32 cellular contexts compared by ENCODE assay signal in genomic region chrX:12874599-12874998, GRCh38. TPM values are rescaled to one million over a fixed set of nuclear protein-coding genes. Genes with fewer than 3 reads are reported as not detected.
A peak's percentile ranks its signal among the peaks of the same experiment; 100 is the strongest.
DNase-seq lines count a peak whose midpoint lies in the region; ATAC-seq, FAIRE-seq and TF ChIP-seq lines count a peak whose summit lies in the region.
"Had no signal": no experiment of that assay in that cellular context is flagged by ENCODE, and none has a peak within 500 bp of the region (broad histone marks: within the 10 kb centered on the region; RNA-seq: fewer than 3 reads in every experiment).

No MANE protein-coding gene starts in this region.

- no peaks in the 10 kb centered on the region for H3K27me3 ChIP-seq in GM12878 (replicated peaks in 1 of 2; ENCODE audit: control insufficient read depth in 2 of 2, insufficient read depth in 2 of 2, low read length in 1 of 2)
- H3K27me3 ChIP-seq in BE2C = no peaks in the 10 kb centered on the region
- H3K27me3 ChIP-seq: esophagus muscularis mucosa, foreskin keratinocyte, SJCRH30, upper lobe of right lung had no signal

- ATAC-seq in GM12878 (peak; percentile 49), HG03097 (IDR thresholded peaks at IDR 0.05; ENCODE audit: low FRiP score, unreplicated experiment) (no peak), HG03175 (IDR thresholded peaks at IDR 0.05; ENCODE audit: unreplicated experiment) (no peak)
- no peak for ATAC-seq in stimulated activated memory B cell treated with anti-CD40 and anti-IgM and Interleukin-4, amounts not matched to agents 10 μg/mL and 1 μg/mL and 100 μg/mL, for 72 hours
- ATAC-seq: activated T-helper 17 cell treated with anti-CD3 and anti-CD28 coated beads, Interleukin-2, amount 50 U/mL, for 72 hours; foreskin keratinocyte; left colon; Panc1; sciatic nerve; upper lobe of right lung had no signal

- POLR2A ChIA-PET in GM12878 (lab: Charles Lee) = interaction anchor here (1.0 to 1.2 kb wide), 3 partner anchors 9 to 33 kb away, joined by 3 to 4 read pairs (median 3); no protein-coding TSS in a partner anchor

- no peak overlapping the region for H2AFZ ChIP-seq in GM12878 (ENCODE audit: control insufficient read depth, low read depth, low read length)

- 0 out of 2 replicates have a peak overlapping the region, but pooled peaks have one; percentile 35 for H3K27ac ChIP-seq in GM12878 (ENCODE audit: control insufficient read depth, insufficient read depth)
- H3K27ac ChIP-seq: esophagus muscularis mucosa, foreskin keratinocyte, SJCRH30, upper lobe of right lung had no signal

- CTCF ChIA-PET in GM12878 (lab: Yijun Ruan, JAX) = interaction anchor here (1.1 to 1.8 kb wide), 2 partner anchors 21 to 60 kb away, joined by 5 to 6 read pairs; no protein-coding TSS in a partner anchor

- no peaks in the 10 kb centered on the region for H3K27me3 Mint-ChIP-seq in stimulated activated memory B cell treated with anti-CD40 and anti-IgM and Interleukin-4, amounts not matched to agents 10 μg/mL and 1 μg/mL and 100 μg/mL, for 72 hours
- H3K27me3 Mint-ChIP-seq: activated naive CD4-positive, alpha-beta T cell treated with anti-CD3 and anti-CD28 coated beads, Interleukin-2, amount 50 U/mL, for 24 hours; progenitor cell of endocrine pancreas had no signal

- 37% methylated on average over 5 of the region's 5 CpGs for WGBS in GM12878 (ENCODE audit: insufficient coverage, insufficient replicate concordance, low lambda C conversion rate, missing lambda C conversion rate)

- peaks cover 15% of the 10 kb centered on the region for H3K36me3 Mint-ChIP-seq in stimulated activated memory B cell treated with anti-CD40 and anti-IgM and Interleukin-4, amounts not matched to agents 10 μg/mL and 1 μg/mL and 100 μg/mL, for 72 hours
- H3K36me3 Mint-ChIP-seq: activated naive CD4-positive, alpha-beta T cell treated with anti-CD3 and anti-CD28 coated beads, Interleukin-2, amount 50 U/mL, for 24 hours; CD4-positive, alpha-beta memory T cell had no signal

- H3K4me3 Mint-ChIP-seq in stimulated activated memory B cell treated with anti-CD40 and anti-IgM and Interleukin-4, amounts not matched to agents 10 μg/mL and 1 μg/mL and 100 μg/mL, for 72 hours = peak overlapping the region; percentile 17
- H3K4me3 Mint-ChIP-seq: activated CD4-positive, alpha-beta memory T cell treated with anti-CD3 and anti-CD28 coated beads, Interleukin-2, amount 10 ng/mL, durations not matched to agents 7 days and 5 days; activated naive CD4-positive, alpha-beta T cell treated with anti-CD3 and anti-CD28 coated beads, Interleukin-2, amount 50 U/mL, for 24 hours; activated T-helper 17 cell treated with anti-CD3 and anti-CD28 coated beads, Interleukin-2, amount 50 U/mL, for 72 hours; CD4-positive, alpha-beta memory T cell; endodermal cell had no signal

- BruUV-seq in GM12878 (replicated peaks; lab: Mats Ljungman, UMichigan) = no TSS peak

- no peak for TF ChIP-seq POLR2A in GM12878 (IDR thresholded peaks at IDR 0.05; ENCODE audit: low read depth, low read length)

- H3K9me3 ChIP-seq in GM12878 (replicated peaks; ENCODE audit: control insufficient read depth, insufficient read depth, low read length) = no peaks in the 10 kb centered on the region; the same call in 1 of the 3 replicates
- no peaks in the 10 kb centered on the region for H3K9me3 ChIP-seq in BE2C
- H3K9me3 ChIP-seq: esophagus muscularis mucosa, SJCRH30, upper lobe of right lung had no signal

- SMC1A ChIA-PET in GM12878 (lab: Charles Lee; ENCODE audit: uncharacterized antibody, unreplicated experiment) = interaction anchor here (0.8 to 2.1 kb wide), 4 partner anchors 11 to 51 kb away, joined by 3 to 5 read pairs (median 4); no protein-coding TSS in a partner anchor

- peak; percentile 78 for FAIRE-seq in GM18507 (lab: Jason Lieb, UNC)
- FAIRE-seq in GM12878 (lab: Jason Lieb, UNC) = peak; percentile 38
- FAIRE-seq: H1 had no signal

- TF ChIP-seq RAD21 in GM12878 (IDR thresholded peaks at IDR 0.05; ENCODE audit: insufficient read depth, low read depth, low read length) = no peak

- H3K36me3 ChIP-seq in GM12878 (ENCODE audit: control insufficient read depth in 2 of 2, insufficient read depth in 2 of 2, low read length in 1 of 2) (peaks cover 4 to 21% of the 10 kb centered on the region in 2 experiments), BE2C (no peaks in the 10 kb centered on the region)
- H3K36me3 ChIP-seq: esophagus muscularis mucosa, SJCRH30, upper lobe of right lung had no signal

- RAD21 ChIA-PET in GM12878 (lab: Charles Lee; ENCODE audit: unreplicated experiment) = interaction anchor here (1.6 kb wide), 1 partner anchor 60 kb away, joined by 4 read pairs; no protein-coding TSS in a partner anchor

- peaks cover 33% of the 10 kb centered on the region for H3K4me1 Mint-ChIP-seq in stimulated activated memory B cell treated with anti-CD40 and anti-IgM and Interleukin-4, amounts not matched to agents 10 μg/mL and 1 μg/mL and 100 μg/mL, for 72 hours
- H3K4me1 Mint-ChIP-seq: activated CD4-positive, alpha-beta memory T cell treated with anti-CD3 and anti-CD28 coated beads, Interleukin-2, amount 10 ng/mL, durations not matched to agents 7 days and 5 days; activated naive CD4-positive, alpha-beta T cell treated with anti-CD3 and anti-CD28 coated beads, Interleukin-2, amount 50 U/mL, for 24 hours; activated T-helper 17 cell treated with anti-CD3 and anti-CD28 coated beads, Interleukin-2, amount 50 U/mL, for 72 hours; CD4-positive, alpha-beta memory T cell had no signal

- H3K79me2 ChIP-seq in GM12878 (ENCODE audit: control insufficient read depth, insufficient read depth, low read length) = peaks cover 58% of the 10 kb centered on the region

- 0 out of 2 replicates have a peak overlapping the region, but pooled peaks have one; percentile 34 for H3K4me3 ChIP-seq in GM12878
- no peak overlapping the region for H3K4me3 ChIP-seq in BE2C (ENCODE audit: low read depth, low read length)
- H3K4me3 ChIP-seq: esophagus muscularis mucosa, SJCRH30, upper lobe of right lung had no signal

- no peak for TF ChIP-seq EP300 in GM12878 (IDR thresholded peaks at IDR 0.05; ENCODE audit: borderline replicate concordance in 1 of 2, control insufficient read depth in 1 of 2, low read depth in 2 of 2, low read length in 2 of 2)

- H3K9ac ChIP-seq in GM12878 (ENCODE audit: control insufficient read depth, insufficient read depth, low read length) = no peak overlapping the region

- DNase-seq in GM18507 (ENCODE audit: extremely low spot score, insufficient read length, low read depth) (no peak), NAMALWA (ENCODE audit: low spot score) (peak; percentile 6), GM12878 (ENCODE audit: low read depth, low spot score) (no peak), BE2C (no peak)
- DNase-seq: activated CD4-positive, alpha-beta memory T cell treated with anti-CD3 and anti-CD28 coated beads, Interleukin-2, amount 10 ng/mL, durations not matched to agents 7 days and 5 days; activated CD4-positive, alpha-beta T cell treated with anti-CD3 and anti-CD28 coated beads for 1 hour; activated CD8-positive, alpha-beta memory T cell treated with anti-CD3 and anti-CD28 coated beads, Interleukin-2, amount 50 U/mL, for 48 hours; CD4-positive, alpha-beta memory T cell; cortex of kidney; EL; endodermal cell; foreskin keratinocyte; left colon; mammary epithelial cell; NCI-H1436; NCI-H82; SJCRH30; stimulated activated CD4-positive, alpha-beta T cell treated with anti-CD3 and anti-CD28 coated beads, Interleukin-12 subunit alpha, Interleukin-12 subunit beta, amount 100 ng/mL, for 4 hours; stimulated activated CD4-positive, alpha-beta T cell treated with anti-CD3 and anti-CD28 coated beads, Interleukin-4, amount 100 ng/mL, for 1 hour; upper lobe of right lung had no signal

- in situ Hi-C loops in GM12878 (cut with MboI) = no loop called here

- no peaks in the 10 kb centered on the region for H4K20me1 ChIP-seq in GM12878 (ENCODE audit: control insufficient read depth, insufficient read depth)

- H3K9me3 Mint-ChIP-seq in stimulated activated memory B cell treated with anti-CD40 and anti-IgM and Interleukin-4, amounts not matched to agents 10 μg/mL and 1 μg/mL and 100 μg/mL, for 72 hours = no peaks in the 10 kb centered on the region
- H3K9me3 Mint-ChIP-seq: activated CD4-positive, alpha-beta memory T cell treated with anti-CD3 and anti-CD28 coated beads, Interleukin-2, amount 10 ng/mL, durations not matched to agents 7 days and 5 days; activated naive CD4-positive, alpha-beta T cell treated with anti-CD3 and anti-CD28 coated beads, Interleukin-2, amount 50 U/mL, for 24 hours; activated T-helper 17 cell treated with anti-CD3 and anti-CD28 coated beads, Interleukin-2, amount 50 U/mL, for 72 hours had no signal

- H3K27ac Mint-ChIP-seq in stimulated activated memory B cell treated with anti-CD40 and anti-IgM and Interleukin-4, amounts not matched to agents 10 μg/mL and 1 μg/mL and 100 μg/mL, for 72 hours = peak overlapping the region; percentile 65
- H3K27ac Mint-ChIP-seq: activated CD4-positive, alpha-beta memory T cell treated with anti-CD3 and anti-CD28 coated beads, Interleukin-2, amount 10 ng/mL, durations not matched to agents 7 days and 5 days; activated naive CD4-positive, alpha-beta T cell treated with anti-CD3 and anti-CD28 coated beads, Interleukin-2, amount 50 U/mL, for 24 hours; activated T-helper 17 cell treated with anti-CD3 and anti-CD28 coated beads, Interleukin-2, amount 50 U/mL, for 72 hours; CD4-positive, alpha-beta memory T cell; endodermal cell; progenitor cell of endocrine pancreas had no signal

- intact Hi-C loops in GM12878 (cut with micrococcal nuclease; ENCODE audit: unreplicated experiment) = no loop called here

- H3K4me1 ChIP-seq in GM12878 (ENCODE audit: control insufficient read depth, insufficient read depth, low read length) (peaks cover 22% of the 10 kb centered on the region), BE2C (peaks cover 8% of the 10 kb centered on the region; the same call in 1 of the 2 replicates)
- H3K4me1 ChIP-seq: foreskin keratinocyte, SJCRH30, upper lobe of right lung had no signal

- H3K4me2 ChIP-seq in GM12878 (ENCODE audit: control insufficient read depth, insufficient read depth) = peak overlapping the region; percentile 60; the same call in 1 of the 2 replicates

- TF ChIP-seq CTCF in GM12878 (IDR thresholded peaks at IDR 0.05 in 2 of 3, conservative IDR thresholded peaks at IDR 0.05 in 1 of 3; ENCODE audit: control insufficient read depth in 2 of 3, extremely low read depth in 1 of 3, insufficient read depth in 1 of 3, low read depth in 3 of 3, low read length in 3 of 3) (no peak), BE2C (IDR thresholded peaks at IDR 0.05; ENCODE audit: low read depth, low read length) (no peak)

RNA-seq across cellular contexts. Expression of gene TLR7, which starts 7.7 kb away (rescaled TPM):
- total RNA-seq in GM12878 (2013; cell fraction: nucleolus; rRNA removed) = 43.4 and 46.5 TPM in 2 replicates
- total RNA-seq in GM12878 (2014; rRNA removed) (19.5 and 24.9 TPM in 2 replicates), GM12878 (2014; rRNA removed; fragmentation: Illumina TruSeq; extraction: Trizol) (33.5 and 36.5 TPM in 2 replicates), GM12878 (2021) (24.9 and 25.2 TPM in 2 replicates)
- polyA plus RNA-seq in GM12878 (2011; ENCODE audit: low read depth) = 20.5 TPM
- polyA plus RNA-seq in GM12878 (2011; rRNA removed) (44.4 and 58.0 TPM in 2 replicates), GM12878 (2014; fragmentation: Illumina TruSeq; extraction: Trizol) (39.1 and 57.1 TPM in 2 replicates), GM12878 (2014; fragmentation: Nextera tagmentation; extraction: Ambion mirVana) (10 to 100 TPM; 12.0 to 13.1 TPM), GM12878 (2014; rRNA removed) (18.0 and 21.9 TPM in 2 replicates), GM12878 (2016; fragmentation: Nextera tagmentation; extraction: Ambion mirVana) (10 to 100 TPM; 19.5 to 23.3 TPM)
- 21.3 and 23.9 TPM in 2 replicates for polyA plus RNA-seq in GM12878 (2011; cell fraction: cytosol; rRNA removed)
- 10.5 and 11.8 TPM in 2 replicates for polyA plus RNA-seq in GM12878 (2011; cell fraction: nucleus; rRNA removed)
- 24.0 and 24.3 TPM in 2 replicates for polyA plus RNA-seq in GM12878 (2012)
- polyA minus RNA-seq in GM12878 (2011; rRNA and poly(A)+ RNA removed) = 51.2 and 62.5 TPM in 2 replicates
- polyA minus RNA-seq in GM12878 (2011; cell fraction: cytosol; rRNA and poly(A)+ RNA removed) = 17.2 and 26.0 TPM in 2 replicates
- 18.1 and 28.4 TPM in 2 replicates for polyA minus RNA-seq in GM12878 (2011; cell fraction: nucleus; rRNA and poly(A)+ RNA removed)
- 0.17 TPM for polyA plus RNA-seq in BE2C (2012; ENCODE audit: insufficient read depth, insufficient read length, low read depth)
- total RNA-seq: activated CD4-positive, alpha-beta memory T cell treated with anti-CD3 and anti-CD28 coated beads, Interleukin-2, amount 10 ng/mL, durations not matched to agents 7 days and 5 days; activated T-helper 17 cell treated with anti-CD3 and anti-CD28 coated beads, Interleukin-2, amount 50 U/mL, for 72 hours; endodermal cell; foreskin keratinocyte; H1; M059J; mammary epithelial cell; SJCRH30 had no signal
- polyA plus RNA-seq: foreskin keratinocyte, mammary epithelial cell had no signal

RNA-seq across cellular contexts. Expression of gene TLR8, which starts 31.8 kb away (rescaled TPM):
- 0.15 TPM in 1 of 2 replicates, not detected in the other for total RNA-seq in GM12878 (2013; cell fraction: nucleolus; rRNA removed)
- not detected in 2 replicates for total RNA-seq in GM12878 (2014; rRNA removed)
- not detected in 2 replicates for total RNA-seq in GM12878 (2014; rRNA removed; fragmentation: Illumina TruSeq; extraction: Trizol)
- not detected in 2 replicates for total RNA-seq in GM12878 (2021)
- polyA plus RNA-seq in GM12878 (2011; ENCODE audit: low read depth) = not detected
- 0.04 TPM in 1 of 2 replicates, not detected in the other for polyA plus RNA-seq in GM12878 (2011; rRNA removed)
- not detected in 2 replicates for polyA plus RNA-seq in GM12878 (2011; cell fraction: cytosol; rRNA removed)
- 0.03 TPM in 2 replicates for polyA plus RNA-seq in GM12878 (2011; cell fraction: nucleus; rRNA removed)
- polyA plus RNA-seq in GM12878 (2012) = not detected in 2 replicates
- not detected in 2 replicates for polyA plus RNA-seq in GM12878 (2014; fragmentation: Illumina TruSeq; extraction: Trizol)
- not detected for polyA plus RNA-seq in GM12878 (2014; fragmentation: Nextera tagmentation; extraction: Ambion mirVana)
- polyA plus RNA-seq in GM12878 (2014; rRNA removed) = 0.03 TPM in 1 of 2 replicates, not detected in the other
- polyA plus RNA-seq in GM12878 (2016; fragmentation: Nextera tagmentation; extraction: Ambion mirVana) = not detected
- polyA minus RNA-seq in GM12878 (2011; rRNA and poly(A)+ RNA removed) = not detected in 2 replicates
- not detected in 2 replicates for polyA minus RNA-seq in GM12878 (2011; cell fraction: cytosol; rRNA and poly(A)+ RNA removed)
- not detected in 2 replicates for polyA minus RNA-seq in GM12878 (2011; cell fraction: nucleus; rRNA and poly(A)+ RNA removed)
- not detected for polyA plus RNA-seq in BE2C (2012; ENCODE audit: insufficient read depth, insufficient read length, low read depth)
- total RNA-seq: activated CD4-positive, alpha-beta memory T cell treated with anti-CD3 and anti-CD28 coated beads, Interleukin-2, amount 10 ng/mL, durations not matched to agents 7 days and 5 days; activated T-helper 17 cell treated with anti-CD3 and anti-CD28 coated beads, Interleukin-2, amount 50 U/mL, for 72 hours; endodermal cell; foreskin keratinocyte; H1; M059J; mammary epithelial cell; progenitor cell of endocrine pancreas; SJCRH30; T-helper 1 cell treated with Interleukin-12 subunit alpha and Interleukin-12 subunit beta and Interleukin-4 antibody, amounts not matched to agents 30 ng/mL and 1 ng/mL, for 36 hours had no signal
- polyA plus RNA-seq: CD4-positive, alpha-beta memory T cell; foreskin keratinocyte; H1; mammary epithelial cell had no signal
